Comparison of ENCODE assay signal across 11 cellular contexts in the genomic region with DNA sequence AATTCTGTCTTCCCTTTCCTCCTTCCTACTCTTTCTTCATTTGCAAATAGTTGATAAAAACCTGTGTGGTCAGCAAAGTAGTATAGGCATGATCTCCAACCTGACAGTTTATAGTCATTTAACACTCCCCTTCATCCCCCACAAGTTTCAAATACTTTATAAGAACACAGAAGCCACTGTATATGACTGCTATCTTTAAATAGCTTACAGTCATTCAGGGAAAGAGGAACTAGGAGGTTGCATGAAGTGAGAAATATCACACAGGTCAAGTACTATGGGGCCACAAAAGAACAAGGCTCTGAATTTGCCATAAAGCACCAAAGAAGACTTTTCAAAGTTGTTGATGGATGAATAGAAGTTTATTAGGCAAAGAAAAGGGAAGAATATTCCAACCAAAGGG.
A peak's percentile ranks its signal among the peaks of the same experiment; 100 is the strongest.
DNase-seq lines count a peak whose midpoint lies in the region; ATAC-seq lines count a peak whose summit lies in the region.
"Had no signal": no experiment of that assay in that cellular context is flagged by ENCODE, and none has a peak within 500 bp of the region (broad histone marks: within the 10 kb centered on the region; RNA-seq: fewer than 3 reads in every experiment).

No MANE protein-coding gene starts in this region.

- DNase-seq in OCI-M1 (lab: John Stamatoyannopoulos, UW) (peak; percentile 59), Right ventricle myocardium inferior (ENCODE audit: missing footprints) (no peak), C1 segment of cervical spinal cord (lab: John Stamatoyannopoulos, UW) (no peak), LoVo (ENCODE audit: low spot score) (no peak)
- DNase-seq in stimulated activated CD4-positive, alpha-beta T cell treated with anti-CD3 and anti-CD28 coated beads, Interleukin-4, amount 100 ng/mL, for 24 hours: no peak
- DNase-seq: adrenal gland, kidney, spleen had no signal

- ATAC-seq in GM18868 (IDR thresholded peaks at IDR 0.05; ENCODE audit: unreplicated experiment): peak; percentile 97
- peak; percentile 84 for ATAC-seq in GM21737 (IDR thresholded peaks at IDR 0.05; ENCODE audit: unreplicated experiment)
- ATAC-seq in HG03139 (IDR thresholded peaks at IDR 0.05; ENCODE audit: unreplicated experiment): peak; percentile 84
- ATAC-seq in Right ventricle myocardium inferior: no peak

- intact Hi-C loops in Right ventricle myocardium inferior (cut with DNase I): no loop called here
